8 cellular contexts compared by ENCODE assay signal in the genomic region with DNA sequence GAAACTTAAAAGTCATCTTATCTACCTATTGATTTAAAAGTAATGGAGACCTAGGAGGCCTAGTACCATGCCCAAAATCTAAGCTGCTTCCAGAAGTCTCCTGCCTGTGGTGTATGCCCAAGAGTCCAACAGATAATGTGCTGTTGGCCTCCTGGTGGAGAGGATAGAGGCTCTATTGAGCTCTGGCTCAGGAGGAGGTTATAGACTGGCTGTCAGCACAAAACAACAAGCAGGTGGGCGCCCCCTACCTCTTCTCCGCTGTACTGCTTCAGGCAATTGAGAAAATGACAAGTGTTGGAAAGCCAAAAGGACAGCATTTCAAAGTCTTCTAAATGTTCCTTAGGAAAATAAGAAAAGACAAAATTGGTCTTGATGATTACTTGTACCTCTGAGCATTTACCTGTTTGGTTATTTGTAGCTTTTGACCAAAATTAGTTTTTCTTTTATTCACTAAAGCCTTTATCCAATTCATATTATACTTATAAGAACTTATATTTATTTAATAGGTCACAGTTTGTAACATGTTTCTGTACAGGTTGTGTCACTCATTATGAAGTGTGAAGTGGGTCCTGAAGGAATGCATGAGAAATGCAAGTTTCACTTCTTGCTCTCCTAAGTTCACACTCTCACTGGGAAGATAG. TPM values are rescaled to one million over a fixed set of nuclear protein-coding genes. Genes with fewer than 3 reads are reported as not detected.
DNase-seq lines count a peak whose midpoint lies in the region; ATAC-seq and TF ChIP-seq lines count a peak whose summit lies in the region.

No MANE protein-coding gene starts in this region.

- H3K4me2 ChIP-seq in OCI-LY7 (ENCODE audit: low read length) = no peak overlapping the region
- H3K4me2 ChIP-seq in fibroblast of lung (ENCODE audit: extremely low read depth, insufficient read depth, low read length) = no peak overlapping the region

- no peak overlapping the region for H3K9ac ChIP-seq in fibroblast of lung (ENCODE audit: insufficient read depth, low read length)

- H2AFZ ChIP-seq in OCI-LY7 (ENCODE audit: low read length) (no peak overlapping the region), fibroblast of lung (ENCODE audit: low read length) (no peak overlapping the region)

- H3K79me2 ChIP-seq in OCI-LY7 (ENCODE audit: insufficient read depth, low read depth, low read length) (no peaks in the 10 kb centered on the region), fibroblast of lung (ENCODE audit: control insufficient read depth, insufficient read depth, low read length) (no peaks in the 10 kb centered on the region)

- H3K27ac ChIP-seq in OCI-LY7 (ENCODE audit: low read depth, low read length, poor library complexity, severe bottlenecking) (no peak overlapping the region), fibroblast of lung (ENCODE audit: insufficient read depth, low read length) (no peak overlapping the region), ovary (no peak overlapping the region), upper lobe of left lung (no peak overlapping the region)

- no peak overlapping the region for H3K4me3 ChIP-seq in BE2C (ENCODE audit: low read depth, low read length)
- no peak overlapping the region for H3K4me3 ChIP-seq in OCI-LY7 (ENCODE audit: low read depth, low read length, poor library complexity, severe bottlenecking)
- no peak overlapping the region for H3K4me3 ChIP-seq in fibroblast of lung (replicated peaks in 1 of 4; ENCODE audit: control extremely low read depth in 1 of 4, insufficient read depth in 1 of 4, low read depth in 3 of 4, low read length in 4 of 4)
- H3K4me3 ChIP-seq in ovary = no peak overlapping the region
- H3K4me3 ChIP-seq in upper lobe of left lung = no peak overlapping the region

- no peak for TF ChIP-seq POLR2A in ovary (IDR thresholded peaks at IDR 0.05)
- no peak for TF ChIP-seq POLR2A in upper lobe of left lung (IDR thresholded peaks at IDR 0.05)

- no TSS peak for BruUV-seq in OCI-LY7 (replicated peaks; lab: Mats Ljungman, UMichigan)

- intact Hi-C loops in OCI-LY7 (cut with micrococcal nuclease; ENCODE audit: unreplicated experiment) (loop anchor here (2.0 kb wide), 1 partner anchor 26 kb away; no protein-coding TSS in a partner anchor), ovary (cut with DNase I) (no loop called here)

- H3K36me3 ChIP-seq in BE2C (no peaks in the 10 kb centered on the region), OCI-LY7 (ENCODE audit: insufficient read depth, low read length) (no peaks in the 10 kb centered on the region), fibroblast of lung (ENCODE audit: control insufficient read depth, insufficient read depth, low read length) (no peaks in the 10 kb centered on the region), ovary (no peaks in the 10 kb centered on the region), upper lobe of left lung (peaks cover 0 to 23% (median 6%) of the 10 kb centered on the region in 4 donors)

- H3K27me3 ChIP-seq in BE2C (no peaks in the 10 kb centered on the region), fibroblast of lung (ENCODE audit: control insufficient read depth, insufficient read depth, low read length) (peaks cover 3% of the 10 kb centered on the region), ovary (no peaks in the 10 kb centered on the region), upper lobe of left lung (no peaks in the 10 kb centered on the region)

- H3K4me1 ChIP-seq in BE2C (peaks cover 4% of the 10 kb centered on the region; the same call in 1 of the 2 replicates), OCI-LY7 (ENCODE audit: insufficient read depth, low read length, poor library complexity, severe bottlenecking) (peaks cover 3% of the 10 kb centered on the region), fibroblast of lung (ENCODE audit: control insufficient read depth, extremely low read depth, insufficient read depth, low read length) (no peaks in the 10 kb centered on the region), ovary (ENCODE audit: insufficient read depth) (no peaks in the 10 kb centered on the region), upper lobe of left lung (no peaks in the 10 kb centered on the region)

- TF ChIP-seq CTCF in BE2C (IDR thresholded peaks at IDR 0.05; ENCODE audit: low read depth, low read length) = peak; percentile 98
- peak; percentile 98 for TF ChIP-seq CTCF in OCI-LY7 (conservative IDR thresholded peaks at IDR 0.05; ENCODE audit: low read length)
- TF ChIP-seq CTCF in fibroblast of lung (conservative IDR thresholded peaks at IDR 0.05 in 1 of 2, IDR thresholded peaks at IDR 0.05 in 1 of 2; ENCODE audit: low read depth in 1 of 2, low read length in 2 of 2) = peak; percentile 72 to 87
- TF ChIP-seq CTCF in ovary (IDR thresholded peaks at IDR 0.05) = peak in 2 of 3 donors; percentile 51 to 78
- peak in 5 of 6 experiments; percentile 48 to 59 (median 53) for TF ChIP-seq CTCF in upper lobe of left lung (IDR thresholded peaks at IDR 0.05)

- no peaks in the 10 kb centered on the region for H3K9me2 ChIP-seq in OCI-LY7 (ENCODE audit: insufficient read depth, low read length)

- H4K20me1 ChIP-seq in OCI-LY7 (ENCODE audit: insufficient read depth, low read length) (no peaks in the 10 kb centered on the region), fibroblast of lung (ENCODE audit: control insufficient read depth, extremely low read depth, insufficient read depth, low read length) (no peaks in the 10 kb centered on the region)

- TF ChIP-seq EP300 in ovary (IDR thresholded peaks at IDR 0.05) (no peak), upper lobe of left lung (IDR thresholded peaks at IDR 0.05) (no peak)

- POLR2A ChIA-PET in OCI-LY7 (lab: Charles Lee) = interaction anchor here (0.6 to 1.3 kb wide), 3 partner anchors 11 to 18 kb away, joined by 3 to 4 read pairs (median 3); no protein-coding TSS in a partner anchor

- CTCF ChIA-PET in OCI-LY7 (lab: Charles Lee; ENCODE audit: unreplicated experiment) = interaction anchor here (1.0 to 1.1 kb wide), 2 partner anchors 9 to 24 kb away, joined by 6 to 10 read pairs; no protein-coding TSS in a partner anchor

- ATAC-seq in GM19025 (IDR thresholded peaks at IDR 0.05; ENCODE audit: low read depth, unreplicated experiment) = peak; percentile 57
- ATAC-seq in HG03439 (IDR thresholded peaks at IDR 0.05; ENCODE audit: unreplicated experiment) = peak; percentile 74
- ATAC-seq in upper lobe of left lung (ENCODE audit: low FRiP score in 2 of 2) = peak; percentile 64 to 78

- WGBS in ovary, 3 donors = 34 to 45% (median 38%) methylated on average over 2 of the region's 2 CpGs
- WGBS in upper lobe of left lung, 2 donors = 47 to 55% methylated on average over 2 of the region's 2 CpGs

- no peaks in the 10 kb centered on the region for H3K9me3 ChIP-seq in BE2C
- H3K9me3 ChIP-seq in OCI-LY7 (ENCODE audit: low read length) = no peaks in the 10 kb centered on the region
- H3K9me3 ChIP-seq in fibroblast of lung (ENCODE audit: control insufficient read depth, insufficient read depth, low read depth, low read length) = no peaks in the 10 kb centered on the region
- H3K9me3 ChIP-seq in ovary = no peaks in the 10 kb centered on the region
- no peaks in the 10 kb centered on the region for H3K9me3 ChIP-seq in upper lobe of left lung

- DNase-seq in BE2C (peak; percentile 78), OCI-LY7 (ENCODE audit: low spot score) (peak; percentile 79), activated T-cell treated with anti-CD3 and anti-CD28 coated beads for 4 hours (peak; percentile 66), fibroblast of lung (ENCODE audit: low read depth in 2 of 2) (peak; percentile 51 to 68), ovary (peak; percentile 52 to 81 (median 70)), upper lobe of left lung (peak in 1 of 2 donors; percentile 44)

RNA-seq across cellular contexts. Expression of a gene that starts 17.2 kb away (rescaled TPM):
- 9.3 TPM for polyA plus RNA-seq in BE2C (2012; ENCODE audit: insufficient read depth, insufficient read length, low read depth)
- total RNA-seq in OCI-LY7 (2014; rRNA removed; shearing (Covaris generic)) = 53.9 and 56.3 TPM in 2 replicates
- total RNA-seq in OCI-LY7 (2022) (49.0 and 60.3 TPM in 2 replicates), fibroblast of lung (40.3 and 52.2 TPM in 2 replicates), ovary (100 to 1,000 TPM in 1 of 7 donors, 10 to 100 TPM in 6; 63.3 to 101 (median 65.0) TPM), upper lobe of left lung (10 to 100 TPM; 14.7 to 56.8 (median 31.0) TPM)
- polyA plus RNA-seq in fibroblast of lung (27.4 and 44.0 TPM in 2 replicates), ovary (10 to 100 TPM; 49.2 to 50.1 TPM)
- polyA plus RNA-seq in fibroblast of lung (2012) = 25.8 and 33.4 TPM in 2 replicates
- 14.9 and 20.5 TPM in 2 replicates for polyA minus RNA-seq in fibroblast of lung (ENCODE audit: low replicate concordance)
